In the genomic region with DNA sequence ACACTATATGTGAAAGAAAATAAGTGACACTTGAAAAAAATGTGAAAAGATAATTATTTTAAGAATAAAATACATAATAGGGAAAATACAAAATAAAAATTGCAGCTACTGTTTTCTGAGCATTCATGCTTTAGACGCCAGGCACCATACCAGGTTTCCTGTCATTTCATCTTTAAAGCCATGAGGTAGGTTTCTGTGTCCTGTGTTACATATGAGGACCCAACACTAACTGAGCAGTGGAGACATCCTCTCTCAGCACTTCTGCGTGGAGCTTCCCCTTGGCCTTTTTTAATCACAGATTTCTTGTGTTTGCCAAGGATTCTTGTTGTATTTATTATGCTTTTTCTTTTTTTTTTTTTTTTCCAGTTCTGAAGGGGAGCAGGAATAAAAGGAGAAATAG, we compare ENCODE assay signal across 14 cellular contexts.
"Had no signal": no experiment of that assay in that cellular context is flagged by ENCODE, and none has a peak within 500 bp of the region (broad histone marks: within the 10 kb centered on the region; RNA-seq: fewer than 3 reads in every experiment).

No MANE protein-coding gene starts in this region.

- DNase-seq: activated CD4-positive, CD25-positive, alpha-beta regulatory T cell; activated CD8-positive, alpha-beta memory T cell treated with anti-CD3 and anti-CD28 coated beads, Interleukin-2, amount 10 ng/mL, durations not matched to agents 7 days and 5 days; amygdala; NCI-H1092; NCI-H1417; NCI-H1694; NCI-H2029 treated with DMSO at 0.1 percent for 48 hours; NCI-H524; SHP77; T-helper 17 cell; T-helper 9 cell had no signal

- H3K9me3 Mint-ChIP-seq: central memory CD8-positive, alpha-beta T cell had no signal

- H3K27ac Mint-ChIP-seq: activated CD8-positive, alpha-beta memory T cell treated with anti-CD3 and anti-CD28 coated beads, Interleukin-2, amount 10 ng/mL, durations not matched to agents 7 days and 5 days; brain had no signal

- ATAC-seq: activated CD8-positive, alpha-beta memory T cell treated with anti-CD3 and anti-CD28 coated beads, Interleukin-2, amount 10 ng/mL, durations not matched to agents 7 days and 5 days; T-helper 17 cell had no signal

- H3K27me3 Mint-ChIP-seq: activated CD8-positive, alpha-beta memory T cell treated with anti-CD3 and anti-CD28 coated beads, Interleukin-2, amount 10 ng/mL, durations not matched to agents 7 days and 5 days; brain; central memory CD8-positive, alpha-beta T cell; T-helper 17 cell had no signal

- H3K27ac ChIP-seq: KMS-11 had no signal

- H3K4me1 Mint-ChIP-seq: activated CD8-positive, alpha-beta memory T cell treated with anti-CD3 and anti-CD28 coated beads, Interleukin-2, amount 10 ng/mL, durations not matched to agents 7 days and 5 days; brain; central memory CD8-positive, alpha-beta T cell had no signal

- H3K4me3 Mint-ChIP-seq: activated CD8-positive, alpha-beta memory T cell treated with anti-CD3 and anti-CD28 coated beads, Interleukin-2, amount 10 ng/mL, durations not matched to agents 7 days and 5 days; brain; central memory CD8-positive, alpha-beta T cell; T-helper 17 cell had no signal
